ENCODE assay signal across 10 cellular contexts in the genomic region with DNA sequence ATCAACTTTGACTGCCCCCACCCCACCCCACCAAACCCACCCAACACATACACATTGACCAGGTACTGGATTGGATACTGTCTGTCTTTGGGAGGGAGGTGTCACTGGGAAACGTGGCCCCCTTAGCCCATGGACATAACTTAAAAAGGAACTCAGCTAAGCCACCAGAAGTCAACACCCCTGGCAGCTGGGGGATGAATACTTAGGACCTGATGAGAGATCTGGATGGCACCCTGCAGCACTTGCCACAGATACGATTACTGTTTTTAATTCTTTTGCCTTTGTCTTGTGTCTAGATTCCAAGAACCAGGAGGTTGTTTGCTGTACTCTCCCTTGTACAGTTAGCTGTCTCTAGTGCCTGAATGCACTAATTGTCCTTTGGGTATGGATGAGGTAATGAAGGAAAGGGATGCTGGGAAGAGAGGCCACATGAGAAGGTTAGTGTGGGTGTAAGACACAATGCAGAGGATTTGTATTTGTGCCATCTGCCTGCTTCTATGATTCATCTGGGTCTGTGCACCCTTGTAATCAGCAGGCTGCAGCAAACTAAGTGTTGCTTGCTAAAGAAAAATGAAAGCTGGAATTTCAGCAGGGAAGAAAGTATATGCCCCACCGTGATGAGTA.
DNase-seq lines count a peak whose midpoint lies in the region; ATAC-seq and TF ChIP-seq lines count a peak whose summit lies in the region.
"Had no signal": no experiment of that assay in that cellular context is flagged by ENCODE, and none has a peak within 500 bp of the region (broad histone marks: within the 10 kb centered on the region; RNA-seq: fewer than 3 reads in every experiment).

No MANE protein-coding gene starts in this region.

- no peak overlapping the region for H3K4me3 ChIP-seq in epithelial cell of proximal tubule (ENCODE audit: low read depth, low read length)
- no peak overlapping the region for H3K4me3 ChIP-seq in ascending aorta
- H3K4me3 ChIP-seq: hepatocyte had no signal

- peaks cover 0 to 5% of the 10 kb centered on the region in 2 donors for H3K4me1 ChIP-seq in ascending aorta

- H3K27me3 ChIP-seq in ascending aorta, result no peaks in the 10 kb centered on the region
- H3K27me3 ChIP-seq: hepatocyte had no signal

- peak overlapping the region; percentile 19 for H3K27ac Mint-ChIP-seq in neural crest cell (ENCODE audit: unreplicated experiment)

- no peaks in the 10 kb centered on the region for H3K9me3 ChIP-seq in ascending aorta

- H3K9me3 Mint-ChIP-seq in neural crest cell, result peaks cover 12% of the 10 kb centered on the region

- H3K4me3 Mint-ChIP-seq in neural crest cell, result peak overlapping the region; percentile 3

- no peaks in the 10 kb centered on the region for H3K36me3 ChIP-seq in ascending aorta

- intact Hi-C loops in ascending aorta (cut with DNase I), result no loop called here

- TF ChIP-seq CTCF in epithelial cell of proximal tubule (conservative IDR thresholded peaks at IDR 0.05; ENCODE audit: low read depth, low read length) (no peak), neural crest cell (conservative IDR thresholded peaks at IDR 0.05) (no peak), ascending aorta (IDR thresholded peaks at IDR 0.05) (no peak)

- no peaks in the 10 kb centered on the region for H3K27me3 Mint-ChIP-seq in neural crest cell (ENCODE audit: low read depth)

- DNase-seq in C1 segment of cervical spinal cord (lab: John Stamatoyannopoulos, UW) (peak in 9 of 14 donors; percentile 40 to 68 (median 59)), NCI-H524 treated with DMSO at 0.1 percent for 48 hours (lab: John Stamatoyannopoulos, UW) (peak; percentile 50), epithelial cell of proximal tubule (ENCODE audit: low read depth) (peak; percentile 69), neural crest cell (ENCODE audit: low read depth, low spot score) (no peak), ascending aorta (ENCODE audit: low spot score in 2 of 2) (no peak)
- DNase-seq: KBM-7 had no signal

- no peak overlapping the region for H3K27ac ChIP-seq in ascending aorta
- H3K27ac ChIP-seq: hepatocyte had no signal

- ATAC-seq in GM19452 (IDR thresholded peaks at IDR 0.05; ENCODE audit: unreplicated experiment), result no peak
- no peak for ATAC-seq in HG03354 (IDR thresholded peaks at IDR 0.05; ENCODE audit: poor library complexity, severe bottlenecking, unreplicated experiment)
- no peak for ATAC-seq in HG03460 (IDR thresholded peaks at IDR 0.05; ENCODE audit: unreplicated experiment)

- peaks cover 16% of the 10 kb centered on the region for H3K36me3 Mint-ChIP-seq in neural crest cell (ENCODE audit: low read depth)

- peaks cover 14% of the 10 kb centered on the region for H3K4me1 Mint-ChIP-seq in neural crest cell

Comparison
In these comparisons a context has a peak if more than half of its experiments do, and no peak if none do; other contexts are left out.
1. DNase-seq: peak in C1 segment of cervical spinal cord (9 of 14), NCI-H524 treated with DMSO at 0.1 percent for 48 hours (single experiment) and epithelial cell of proximal tubule (single experiment); none in neural crest cell (single experiment) and ascending aorta (0 of 2).